In genomic region chr2:239275871-239276812, GRCh38 we compare ENCODE assay signal across 8 cellular contexts.
DNase-seq lines count a peak whose midpoint lies in the region; ATAC-seq and TF ChIP-seq lines count a peak whose summit lies in the region.

No MANE protein-coding gene starts in this region.

- peak overlapping the region in 1 of 2 donors; percentile 38 for H3K9ac ChIP-seq in colonic mucosa (ENCODE audit: low read depth in 2 of 2, low read length in 2 of 2)

- peaks cover 33% of the 10 kb centered on the region for H3K4me1 ChIP-seq in A673 (ENCODE audit: insufficient read depth, low read length, poor library complexity, severe bottlenecking)
- H3K4me1 ChIP-seq in colonic mucosa, result no peaks in the 10 kb centered on the region
- peaks cover 13% of the 10 kb centered on the region for H3K4me1 ChIP-seq in mucosa of descending colon (ENCODE audit: low read depth)

- BruUV-seq in A673 (replicated peaks; lab: Mats Ljungman, UMichigan), result no TSS peak

- H3K27me3 ChIP-seq in A673 (replicated peaks; ENCODE audit: insufficient read depth, low read depth, low read length, poor library complexity), result no peaks in the 10 kb centered on the region
- H3K27me3 ChIP-seq in HL-60 (ENCODE audit: insufficient read depth, poor library complexity, severe bottlenecking), result no peaks in the 10 kb centered on the region
- H3K27me3 ChIP-seq in colonic mucosa, result no peaks in the 10 kb centered on the region

- DNase-seq in A673 (ENCODE audit: low spot score), result no peak
- no peak for DNase-seq in HL-60 (ENCODE audit: low read depth in 1 of 2, low spot score in 1 of 2)
- peak; percentile 56 for DNase-seq in colonic mucosa
- DNase-seq in mucosa of descending colon, result peak; percentile 63 to 81 (median 71)
- DNase-seq in NCI-H2107 (lab: John Stamatoyannopoulos, UW), result no peak
- DNase-seq in NCI-H187 treated with DMSO at 0.1 percent for 48 hours (lab: John Stamatoyannopoulos, UW), result no peak
- DNase-seq in GM13977 (ENCODE audit: low spot score), result no peak

- intact Hi-C loops in A673 (cut with micrococcal nuclease; ENCODE audit: unreplicated experiment), result no loop called here
- intact Hi-C loops in colonic mucosa (cut with DNase I), result loop anchor here (5.0 kb wide), 1 partner anchor 121 kb away; no protein-coding TSS in a partner anchor
- intact Hi-C loops in mucosa of descending colon (cut with DNase I, micrococcal nuclease), result no loop called here

- H3K4me3 ChIP-seq in A673 (ENCODE audit: low read depth, low read length, poor library complexity, severe bottlenecking) (no peak overlapping the region), HL-60 (replicated peaks; ENCODE audit: insufficient read depth, low read length) (no peak overlapping the region), colonic mucosa (no peak overlapping the region), mucosa of descending colon (no peak overlapping the region)

- in situ Hi-C loops in GM13977 (cut with MboI; ENCODE audit: low pct_unique_long_range_greater_than_20kb, low sequenced_read_pairs, unreplicated experiment), result no loop called here

- H3K36me3 ChIP-seq in A673 (ENCODE audit: insufficient read depth, low read length, poor library complexity, severe bottlenecking), result no peaks in the 10 kb centered on the region
- H3K36me3 ChIP-seq in colonic mucosa, result no peaks in the 10 kb centered on the region
- no peaks in the 10 kb centered on the region for H3K36me3 ChIP-seq in mucosa of descending colon (ENCODE audit: low read depth)

- H3K27ac ChIP-seq in A673 (ENCODE audit: low read depth, low read length, poor library complexity, severe bottlenecking), result peak overlapping the region; percentile 64
- peak overlapping the region; percentile 70 for H3K27ac ChIP-seq in HL-60 (replicated peaks)
- peak overlapping the region; percentile 68 for H3K27ac ChIP-seq in colonic mucosa

- TF ChIP-seq CTCF in A673 (conservative IDR thresholded peaks at IDR 0.05; ENCODE audit: low read depth, low read length), result no peak
- TF ChIP-seq CTCF in HL-60 (IDR thresholded peaks at IDR 0.05; ENCODE audit: insufficient read depth, low read length), result no peak
- no peak for TF ChIP-seq CTCF in colonic mucosa (IDR thresholded peaks at IDR 0.05)
- TF ChIP-seq CTCF in mucosa of descending colon (IDR thresholded peaks at IDR 0.05), result no peak
- no peak for TF ChIP-seq CTCF in GM13977 (IDR thresholded peaks at IDR 0.05; ENCODE audit: extremely low read depth, insufficient read depth, missing control alignments)

- H3K9me3 ChIP-seq in A673 (ENCODE audit: low read depth, low read length, poor library complexity, severe bottlenecking), result no peaks in the 10 kb centered on the region
- H3K9me3 ChIP-seq in colonic mucosa, result no peaks in the 10 kb centered on the region
- no peaks in the 10 kb centered on the region for H3K9me3 ChIP-seq in mucosa of descending colon

- ATAC-seq in mucosa of descending colon, result peak; percentile 62
- no peak for ATAC-seq in HG02678 (IDR thresholded peaks at IDR 0.05; ENCODE audit: unreplicated experiment)

- CTCF ChIA-PET in A673 (lab: Charles Lee), result no interaction called here

- POLR2A ChIA-PET in A673 (lab: Charles Lee; ENCODE audit: low non-redundant PET), result no interaction called here

Comparison
In these comparisons a context has a peak if more than half of its experiments do, and no peak if none do; other contexts are left out.
1. DNase-seq: peak in colonic mucosa (single experiment) and mucosa of descending colon (3 of 3); none in A673 (single experiment), HL-60 (0 of 2), NCI-H2107 (single experiment), NCI-H187 treated with DMSO at 0.1 percent for 48 hours (single experiment) and GM13977 (single experiment).
2. Peak in every context shown above with its lines, with median percentiles within 50 percentile points of each other: H3K27ac ChIP-seq.